10 cellular contexts compared by ENCODE assay signal in the genomic region with DNA sequence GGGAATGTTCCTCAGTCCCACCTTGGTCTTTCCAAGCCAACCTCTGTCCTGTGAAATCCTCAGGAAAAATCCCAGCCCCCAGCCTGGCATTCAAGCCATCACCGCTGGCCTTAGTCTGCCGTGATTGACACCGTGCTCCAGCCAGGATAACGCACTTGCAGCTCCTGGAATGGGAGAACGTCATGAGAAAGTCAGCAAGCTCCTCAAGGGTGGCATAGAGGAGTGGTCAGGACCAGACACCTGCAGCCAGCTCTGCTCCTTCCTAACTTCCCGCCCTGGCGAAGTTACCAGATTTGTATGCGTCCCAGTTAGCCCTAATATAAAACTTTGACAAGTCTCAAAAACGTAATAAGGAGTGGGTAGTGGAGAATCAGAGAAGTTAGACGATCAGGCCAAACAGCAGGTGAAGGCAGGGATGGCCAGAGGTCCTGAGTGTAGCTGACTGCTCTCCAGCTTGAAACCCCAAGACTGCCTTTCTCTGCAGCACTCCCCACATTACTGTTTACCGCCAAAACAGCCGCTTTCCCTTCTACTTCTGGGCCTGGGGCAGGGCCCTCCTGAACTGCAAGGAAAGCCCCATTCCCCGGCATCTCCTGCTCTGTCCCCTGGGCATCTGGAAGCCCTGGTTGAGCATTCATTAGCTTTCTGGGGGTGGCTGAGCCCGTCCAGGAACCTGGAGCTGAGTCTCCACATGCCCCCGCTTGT. TPM values are rescaled to one million over a fixed set of nuclear protein-coding genes. Genes with fewer than 3 reads are reported as not detected.
DNase-seq lines count a peak whose midpoint lies in the region; ATAC-seq, FAIRE-seq and TF ChIP-seq lines count a peak whose summit lies in the region.
"Had no signal": no experiment of that assay in that cellular context is flagged by ENCODE, and none has a peak within 500 bp of the region (broad histone marks: within the 10 kb centered on the region; RNA-seq: fewer than 3 reads in every experiment).

No MANE protein-coding gene starts in this region.

- H3K9me2 ChIP-seq in PC-3 (replicated peaks; ENCODE audit: low read length), result no peaks in the 10 kb centered on the region

- H3F3A ChIP-seq in PC-3 (ENCODE audit: low read length, unreplicated experiment), result no peaks in the 10 kb centered on the region

- H3K27ac Mint-ChIP-seq in activated CD4-positive, alpha-beta T cell treated with anti-CD3 and anti-CD28 coated beads, Interleukin-2, amount 10 ng/mL, durations not matched to agents 7 days and 5 days, result no peak overlapping the region

- DNase-seq in activated CD4-positive, alpha-beta T cell treated with anti-CD3 and anti-CD28 coated beads, Interleukin-2, amount 10 ng/mL, durations not matched to agents 7 days and 5 days, result no peak
- no peak for DNase-seq in activated CD4-positive, alpha-beta T cell treated with anti-CD3 and anti-CD28 coated beads for 4 hours
- DNase-seq in K562 (ENCODE audit: extremely low read depth in 1 of 4, low spot score in 3 of 4) (no peak), suprapubic skin (ENCODE audit: low spot score in 2 of 2) (peak in 1 of 2 donors; percentile 56), PC-3 (no peak)
- DNase-seq: activated naive CD4-positive, alpha-beta T cell treated with Interleukin-2 at 50 U/mL for 16 hours had no signal

- peaks cover 32 to 45% of the 10 kb centered on the region in 2 experiments; a peak in 4 of 5 replicates for H3K27me3 ChIP-seq in K562 (ENCODE audit: control insufficient read depth in 2 of 2, insufficient read depth in 2 of 2, low read length in 2 of 2)
- H3K27me3 ChIP-seq in iPS-18a (ENCODE audit: control insufficient read depth, insufficient read depth, low read length), result peaks cover 30% of the 10 kb centered on the region
- peaks cover 26% of the 10 kb centered on the region for H3K27me3 ChIP-seq in suprapubic skin
- no peaks in the 10 kb centered on the region for H3K27me3 ChIP-seq in PC-3 (ENCODE audit: low read length)

- no peaks in the 10 kb centered on the region for H3K9me1 ChIP-seq in K562 (ENCODE audit: control insufficient read depth, insufficient read depth, low read length)

- peaks cover 11% of the 10 kb centered on the region for H3K4me1 Mint-ChIP-seq in activated CD4-positive, alpha-beta T cell treated with anti-CD3 and anti-CD28 coated beads, Interleukin-2, amount 10 ng/mL, durations not matched to agents 7 days and 5 days

- TF ChIP-seq RAD21 in K562 (CRISPR knock-in tag; conservative IDR thresholded peaks at IDR 0.05 in 1 of 2, IDR thresholded peaks at IDR 0.05 in 1 of 2), result no peak

- H3K9me3 Mint-ChIP-seq in activated CD4-positive, alpha-beta T cell treated with anti-CD3 and anti-CD28 coated beads, Interleukin-2, amount 10 ng/mL, durations not matched to agents 7 days and 5 days, result no peaks in the 10 kb centered on the region

- no peaks in the 10 kb centered on the region for H3K36me3 ChIP-seq in K562 (ENCODE audit: control insufficient read depth, insufficient read depth, low read length)
- H3K36me3 ChIP-seq in iPS-18a (ENCODE audit: control insufficient read depth, low read depth, low read length), result no peaks in the 10 kb centered on the region
- no peaks in the 10 kb centered on the region for H3K36me3 ChIP-seq in suprapubic skin
- H3K36me3 ChIP-seq in PC-3 (ENCODE audit: low read depth, low read length), result no peaks in the 10 kb centered on the region
- H3K36me3 ChIP-seq: lower lobe of right lung had no signal

- H3K9me3 ChIP-seq in K562 (replicated peaks; ENCODE audit: control insufficient read depth, insufficient read depth, low read depth, low read length) (no peaks in the 10 kb centered on the region), iPS-18a (ENCODE audit: control insufficient read depth, low read depth, low read length) (no peaks in the 10 kb centered on the region), suprapubic skin (no peaks in the 10 kb centered on the region), PC-3 (ENCODE audit: low read length) (no peaks in the 10 kb centered on the region)
- H3K9me3 ChIP-seq: lower lobe of right lung had no signal

- H3K4me2 ChIP-seq in K562 (ENCODE audit: insufficient read depth, low read length) (no peak overlapping the region), PC-3 (ENCODE audit: low read length) (no peak overlapping the region)

- TF ChIP-seq POLR2A in K562 (conservative IDR thresholded peaks at IDR 0.05) (no peak), suprapubic skin (IDR thresholded peaks at IDR 0.05) (no peak)

- no TSS peak for BruUV-seq in K562 (replicated peaks; lab: Mats Ljungman, UMichigan)
- no TSS peak for BruUV-seq in PC-3 (replicated peaks; lab: Mats Ljungman, UMichigan)

- peak overlapping the region; percentile 47 for H3K4me3 Mint-ChIP-seq in activated CD4-positive, alpha-beta T cell treated with anti-CD3 and anti-CD28 coated beads, Interleukin-2, amount 10 ng/mL, durations not matched to agents 7 days and 5 days

- H3K4me3 ChIP-seq in K562 (no peak overlapping the region), iPS-18a (ENCODE audit: low read length) (peak overlapping the region; percentile 64), suprapubic skin (peak overlapping the region; percentile 56), PC-3 (ENCODE audit: low read length) (no peak overlapping the region)

- CTCF ChIA-PET in activated CD4-positive, alpha-beta T cell treated with anti-CD3 and anti-CD28 coated beads, Interleukin-2, amount 10 ng/mL, durations not matched to agents 7 days and 5 days (lab: Charles Lee), result no interaction called here
- CTCF ChIA-PET in K562 (lab: Yijun Ruan, JAX; ENCODE audit: low intra/inter-chr PET ratio) (no interaction called here), PC-3 (lab: Charles Lee) (no interaction called here)

- H4K20me1 ChIP-seq in K562 (replicated peaks; ENCODE audit: control insufficient read depth, insufficient read depth, low read length) (no peaks in the 10 kb centered on the region; the same call in 1 of the 2 replicates), PC-3 (ENCODE audit: low read length) (no peaks in the 10 kb centered on the region)

- no peak overlapping the region for H3K27ac ChIP-seq in K562 (ENCODE audit: extremely low read depth, low read depth, low read length)
- no peak overlapping the region for H3K27ac ChIP-seq in iPS-18a (ENCODE audit: low read length)
- no peak overlapping the region for H3K27ac ChIP-seq in suprapubic skin
- no peak overlapping the region for H3K27ac ChIP-seq in PC-3 (ENCODE audit: low read length)

- in situ Hi-C loops in K562 (cut with MboI), result no loop called here

- TF ChIP-seq EP300 in K562 (IDR thresholded peaks at IDR 0.05; ENCODE audit: low read length) (no peak), suprapubic skin (IDR thresholded peaks at IDR 0.05) (no peak)

- H3K9ac ChIP-seq in K562 (ENCODE audit: insufficient read depth in 1 of 2, low read depth in 2 of 2, low read length in 2 of 2), result no peak overlapping the region
- H3K9ac ChIP-seq in iPS-18a (ENCODE audit: low read length), result no peak overlapping the region
- no peak overlapping the region for H3K9ac ChIP-seq in PC-3 (ENCODE audit: low read length)

- H3K79me2 ChIP-seq in K562 (ENCODE audit: control insufficient read depth, insufficient read depth, low read length) (no peaks in the 10 kb centered on the region), PC-3 (ENCODE audit: low read length) (no peaks in the 10 kb centered on the region)

- TF ChIP-seq CTCF in K562 (IDR thresholded peaks at IDR 0.05 in 2 of 3, conservative IDR thresholded peaks at IDR 0.05 in 1 of 3; ENCODE audit: insufficient read depth in 2 of 3, low read depth in 1 of 3, low read length in 3 of 3) (no peak), suprapubic skin (IDR thresholded peaks at IDR 0.05) (no peak), PC-3 (conservative IDR thresholded peaks at IDR 0.05; ENCODE audit: low read depth, low read length) (no peak)

- WGBS in K562 (ENCODE audit: insufficient coverage, low coverage, missing lambda C conversion rate), result 16% methylated on average over 15 of the region's 15 CpGs
- WGBS in suprapubic skin, result 50% methylated on average over 14 of the region's 15 CpGs

- peaks cover 82% of the 10 kb centered on the region for H3K27me3 Mint-ChIP-seq in activated CD4-positive, alpha-beta T cell treated with anti-CD3 and anti-CD28 coated beads, Interleukin-2, amount 10 ng/mL, durations not matched to agents 7 days and 5 days

- intact Hi-C loops in K562 (cut with micrococcal nuclease) (no loop called here), PC-3 (cut with micrococcal nuclease) (no loop called here)

- POLR2A ChIA-PET in activated CD4-positive, alpha-beta T cell treated with anti-CD3 and anti-CD28 coated beads, Interleukin-2, amount 10 ng/mL, durations not matched to agents 7 days and 5 days (lab: Charles Lee), result no interaction called here
- POLR2A ChIA-PET in K562 (lab: Yijun Ruan, JAX), result no interaction called here
- POLR2A ChIA-PET in PC-3 (lab: Charles Lee; ENCODE audit: unreplicated experiment), result no interaction called here

- peaks cover 0 to 14% of the 10 kb centered on the region in 2 experiments; a peak in 2 of 5 replicates for H3K4me1 ChIP-seq in K562 (replicated peaks in 1 of 2; ENCODE audit: control insufficient read depth in 2 of 2, insufficient read depth in 2 of 2, low read length in 2 of 2)
- H3K4me1 ChIP-seq in iPS-18a (ENCODE audit: control insufficient read depth, low read depth, low read length), result peaks cover 6% of the 10 kb centered on the region
- H3K4me1 ChIP-seq in suprapubic skin, result peaks cover 37% of the 10 kb centered on the region
- peaks cover 10% of the 10 kb centered on the region for H3K4me1 ChIP-seq in PC-3 (ENCODE audit: insufficient read depth, low read length)

- FAIRE-seq in K562 (lab: Jason Lieb, UNC), result no peak

- H3K36me3 Mint-ChIP-seq in activated CD4-positive, alpha-beta T cell treated with anti-CD3 and anti-CD28 coated beads, Interleukin-2, amount 10 ng/mL, durations not matched to agents 7 days and 5 days (ENCODE audit: low read depth), result no peaks in the 10 kb centered on the region

- ATAC-seq in K562, result no peak; the same call in 2 of the 3 replicates
- no peak for ATAC-seq in HG03175 (IDR thresholded peaks at IDR 0.05; ENCODE audit: unreplicated experiment)
- ATAC-seq in PC-3, result no peak
- no peak for ATAC-seq in GM19397 (IDR thresholded peaks at IDR 0.05; ENCODE audit: unreplicated experiment)

- no peak overlapping the region for H2AFZ ChIP-seq in K562 (ENCODE audit: low read depth, low read length)
- H2AFZ ChIP-seq in PC-3 (ENCODE audit: low read length), result no peak overlapping the region

RNA-seq across cellular contexts. Expression of gene DKK3, which starts 1.3 kb away (rescaled TPM):
- not detected for total RNA-seq in activated CD4-positive, alpha-beta T cell treated with anti-CD3 and anti-CD28 coated beads, Interleukin-2, amount 10 ng/mL, durations not matched to agents 7 days and 5 days
- not detected in 2 replicates for total RNA-seq in K562 (2011; cell fraction: chromatin; rRNA removed; ENCODE audit: low replicate concordance)
- not detected in 2 replicates for total RNA-seq in K562 (2011; cell fraction: nucleolus; rRNA removed)
- total RNA-seq in K562 (2011; cell fraction: nucleoplasm; rRNA removed), result not detected in 2 replicates
- not detected in 2 replicates for total RNA-seq in K562 (2014; rRNA removed)
- not detected in 2 replicates for total RNA-seq in K562 (2014; rRNA removed; fragmentation: Illumina TruSeq; extraction: Trizol)
- not detected in 2 replicates for total RNA-seq in K562 (2015; rRNA removed; fragmentation: Illumina TruSeq; extraction: Trizol)
- total RNA-seq in K562 (2021), result 0.38 and 0.40 TPM in 2 replicates
- 0.14 TPM in 1 of 2 replicates, not detected in the other for polyA plus RNA-seq in K562 (2011; rRNA removed)
- polyA plus RNA-seq in K562 (2011; cell fraction: cytosol; rRNA removed), result not detected in 2 replicates
- polyA plus RNA-seq in K562 (2011; cell fraction: nucleus; rRNA removed), result not detected in 2 replicates
- polyA plus RNA-seq in K562 (2012), result not detected in 2 replicates
- polyA plus RNA-seq in K562 (2014; fragmentation: Illumina TruSeq; extraction: Trizol), result not detected in 2 replicates
- polyA plus RNA-seq in K562 (2014; fragmentation: Nextera tagmentation; extraction: Ambion mirVana), result not detected
- 0.85 TPM in 1 of 2 replicates, not detected in the other for polyA plus RNA-seq in K562 (2014; rRNA removed)
- polyA minus RNA-seq in K562 (2011; rRNA and poly(A)+ RNA removed), result not detected in 2 replicates
- polyA minus RNA-seq in K562 (2011; cell fraction: cytosol; rRNA and poly(A)+ RNA removed), result not detected in 2 replicates
- not detected in 2 replicates for polyA minus RNA-seq in K562 (2011; cell fraction: nucleus; rRNA and poly(A)+ RNA removed)
- total RNA-seq in suprapubic skin, result 100 to 1,000 TPM; 105 to 152 (median 137) TPM
- 0.07 and 0.35 TPM in 2 replicates for total RNA-seq in PC-3 (2014; rRNA removed)

Comparison
In these comparisons a context has a peak if more than half of its experiments do, and no peak if none do; other contexts are left out.
1. H3K4me3 ChIP-seq: peak in iPS-18a (single experiment) and suprapubic skin (single experiment); none in K562 (single experiment) and PC-3 (single experiment).
2. RNA of gene DKK3, which starts 1.3 kb away (total RNA-seq): 105 to 152 TPM in suprapubic skin; not detected in activated CD4-positive, alpha-beta T cell treated with anti-CD3 and anti-CD28 coated beads, Interleukin-2, amount 10 ng/mL, durations not matched to agents 7 days and 5 days, 0.07 to 0.35 TPM in PC-3 and 0.38 to 0.40 TPM in K562; every median in the first group is over 10 times any median in the second.